Comparison of ENCODE assay signal across 8 cellular contexts in the genomic region with DNA sequence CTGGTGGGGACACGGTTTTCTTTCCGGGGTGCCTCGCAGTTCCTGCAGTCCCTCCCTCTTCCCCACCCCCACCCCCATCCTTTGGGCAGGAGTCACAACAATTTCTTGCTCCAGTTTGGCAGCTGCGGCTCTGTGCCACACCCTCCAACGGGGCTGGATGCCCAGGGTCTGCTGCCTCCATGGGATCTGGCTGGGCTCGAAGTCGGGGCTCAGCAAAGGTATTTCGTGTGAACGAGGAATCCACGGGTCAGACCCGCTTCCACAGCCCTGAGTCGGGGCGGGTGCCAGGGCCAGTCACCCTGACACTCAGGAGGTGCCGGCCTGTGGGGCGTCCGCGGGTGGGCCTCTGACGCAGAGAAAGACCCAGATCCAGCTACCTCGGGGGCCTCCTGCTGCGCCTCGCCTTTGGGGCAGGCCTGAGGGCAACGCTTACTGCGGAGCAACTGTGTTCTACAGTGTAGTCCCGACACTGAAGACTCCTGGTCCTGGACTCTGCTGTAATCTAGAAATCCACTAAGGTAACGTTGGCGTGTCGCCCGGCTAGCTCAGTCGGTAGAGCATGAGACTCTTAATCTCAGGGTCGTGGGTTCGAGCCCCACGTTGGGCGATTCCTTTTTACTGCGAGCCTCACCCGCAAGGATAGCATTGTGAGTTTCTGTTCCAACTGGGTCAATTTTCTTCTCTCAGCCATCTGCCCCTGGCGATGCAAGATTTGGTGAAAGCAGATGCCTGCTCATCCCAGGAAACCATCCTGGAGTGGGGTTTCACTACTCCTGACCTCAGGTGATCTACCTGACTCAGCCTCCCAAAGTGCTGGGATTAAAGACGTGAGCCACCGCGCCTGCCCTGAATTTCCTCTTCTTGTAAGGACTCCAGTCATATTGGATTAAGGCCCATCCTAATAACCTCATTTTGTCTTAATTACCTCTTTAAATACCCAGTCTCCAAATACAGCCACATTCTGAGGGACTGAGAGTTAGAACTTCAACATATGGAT. TPM values are rescaled to one million over a fixed set of nuclear protein-coding genes. Genes with fewer than 3 reads are reported as not detected.
A peak's percentile ranks its signal among the peaks of the same experiment; 100 is the strongest.
DNase-seq lines count a peak whose midpoint lies in the region; ATAC-seq, FAIRE-seq and TF ChIP-seq lines count a peak whose summit lies in the region.
"Had no signal": no experiment of that assay in that cellular context is flagged by ENCODE, and none has a peak within 500 bp of the region (broad histone marks: within the 10 kb centered on the region; RNA-seq: fewer than 3 reads in every experiment).

No MANE protein-coding gene starts in this region.

- no peak overlapping the region for H3K14ac ChIP-seq in neuronal stem cell (ENCODE audit: low read length)

- H3K27me3 Mint-ChIP-seq in brain, result peaks cover 100% of the 10 kb centered on the region

- H3K27ac Mint-ChIP-seq in brain, result no peak overlapping the region

- H2AFZ ChIP-seq in neuronal stem cell (ENCODE audit: low read length), result peak overlapping the region; percentile 19

- H3K4ac ChIP-seq in neuronal stem cell (ENCODE audit: low read length), result no peak overlapping the region

- H3K4me1 Mint-ChIP-seq in brain, result peaks cover 20% of the 10 kb centered on the region

- peak overlapping the region in 3 of 5 experiments; percentile 20 to 46 (median 39) for H3K4me3 Mint-ChIP-seq in brain

- no peak overlapping the region for H2AK5ac ChIP-seq in neuronal stem cell (ENCODE audit: low read depth, low read length)

- H3K4me3 ChIP-seq in neuronal stem cell (ENCODE audit: low read length in 2 of 2), result peak overlapping the region; percentile 14 to 43

- no peaks in the 10 kb centered on the region for H3K36me3 Mint-ChIP-seq in brain

- peaks cover 7 to 19% of the 10 kb centered on the region in 2 donors for H3K4me1 ChIP-seq in neuronal stem cell (ENCODE audit: control insufficient read depth in 2 of 2, insufficient read depth in 1 of 2, low read depth in 1 of 2, low read length in 2 of 2)

- TF ChIP-seq CTCF in brain (conservative IDR thresholded peaks at IDR 0.05), result no peak

- peak; percentile 64 for FAIRE-seq in GM19239 (lab: Jason Lieb, UNC)

- no peak overlapping the region for H4K8ac ChIP-seq in neuronal stem cell (ENCODE audit: low read depth, low read length)

- no peak for ATAC-seq in left ventricle myocardium superior
- ATAC-seq: left colon had no signal

- H2BK120ac ChIP-seq in neuronal stem cell (ENCODE audit: low read depth, low read length), result no peak overlapping the region

- intact Hi-C loops in left ventricle myocardium superior (cut with micrococcal nuclease), result no loop called here

- peaks cover 19 to 84% (median 69%) of the 10 kb centered on the region in 3 experiments for H3K27me3 ChIP-seq in neuronal stem cell (ENCODE audit: control insufficient read depth in 3 of 3, insufficient read depth in 3 of 3, low read depth in 1 of 3, low read length in 3 of 3)

- peak overlapping the region; percentile 41 for H3K4me2 ChIP-seq in neuronal stem cell (ENCODE audit: insufficient read depth, low read length, poor library complexity, severe bottlenecking)

- H2BK12ac ChIP-seq in neuronal stem cell (ENCODE audit: low read length), result no peak overlapping the region

- no peaks in the 10 kb centered on the region for H3K79me1 ChIP-seq in neuronal stem cell (ENCODE audit: low read depth, low read length)

- no peak overlapping the region for H4K91ac ChIP-seq in neuronal stem cell (ENCODE audit: low read depth, low read length, poor library complexity)

- H2BK15ac ChIP-seq in neuronal stem cell (ENCODE audit: low read length), result no peak overlapping the region

- H3K9me3 Mint-ChIP-seq in brain, result peaks cover 0 to 17% (median 4%) of the 10 kb centered on the region in 5 experiments

- H3K36me3 ChIP-seq in neuronal stem cell (replicated peaks in 1 of 2; ENCODE audit: control insufficient read depth in 2 of 2, insufficient read depth in 2 of 2, low read length in 2 of 2), result no peaks in the 10 kb centered on the region

- H3K18ac ChIP-seq in neuronal stem cell (ENCODE audit: low read length), result peak overlapping the region; percentile 60

- DNase-seq in GM19239 (ENCODE audit: insufficient read length, low spot score) (no peak), NCI-H146 (lab: John Stamatoyannopoulos, UW) (peak; percentile 80), neuronal stem cell (ENCODE audit: low spot score) (no peak), NCI-H1092 treated with DMSO at 0.1 percent for 48 hours (lab: John Stamatoyannopoulos, UW) (no peak), NCI-H2081 (lab: John Stamatoyannopoulos, UW) (no peak), left ventricle myocardium superior (no peak)
- DNase-seq: left colon had no signal

- peak overlapping the region; percentile 23 for H3K23ac ChIP-seq in neuronal stem cell (ENCODE audit: low read depth, low read length, poor library complexity)

- H3K9ac ChIP-seq in neuronal stem cell (ENCODE audit: low read depth, low read length, poor library complexity), result no peak overlapping the region

- H3K9me3 ChIP-seq in neuronal stem cell (replicated peaks in 1 of 2; ENCODE audit: control insufficient read depth in 2 of 2, insufficient read depth in 1 of 2, low read depth in 1 of 2, low read length in 2 of 2), result peaks cover 0 to 2% of the 10 kb centered on the region in 2 donors

- no peak overlapping the region for H3K27ac ChIP-seq in neuronal stem cell (replicated peaks; ENCODE audit: low read length)

- no peak overlapping the region for H2BK5ac ChIP-seq in neuronal stem cell (ENCODE audit: low read length)

- WGBS in neuronal stem cell (ENCODE audit: extremely low coverage in 2 of 2, insufficient read length in 2 of 2, insufficient replicate concordance in 1 of 2), 2 donors, result no CpG with 5 or more reads among the region's 39 CpGs

RNA-seq across cellular contexts. Expression of gene OR1F1, which starts 12.5 kb away (rescaled TPM):
- polyA plus RNA-seq in brain (ENCODE audit: insufficient read depth, low read depth, low replicate concordance), result not detected
- polyA plus RNA-seq in neuronal stem cell (2013, experiment 1 of 2), result 0.21 TPM
- 0.10 TPM for polyA plus RNA-seq in neuronal stem cell (2013, experiment 2 of 2)
- not detected for total RNA-seq in left ventricle myocardium superior
- total RNA-seq: left colon had no signal

RNA-seq across cellular contexts. Expression of gene ZNF213, which starts 40.6 kb away (rescaled TPM):
- polyA plus RNA-seq in brain (ENCODE audit: insufficient read depth, low read depth, low replicate concordance), result 30.4 TPM
- 8.2 TPM for polyA plus RNA-seq in neuronal stem cell (2013, experiment 1 of 2)
- 7.9 TPM for polyA plus RNA-seq in neuronal stem cell (2013, experiment 2 of 2)
- 7.1 TPM for total RNA-seq in left ventricle myocardium superior

RNA-seq across cellular contexts. Expression of gene ZNF200, which starts 59.5 kb away (rescaled TPM):
- 3.5 TPM for polyA plus RNA-seq in brain (ENCODE audit: insufficient read depth, low read depth, low replicate concordance)
- polyA plus RNA-seq in neuronal stem cell (2013, experiment 1 of 2), result 3.3 TPM
- polyA plus RNA-seq in neuronal stem cell (2013, experiment 2 of 2), result 3.6 TPM
- total RNA-seq in left ventricle myocardium superior, result 5.7 TPM
